ENCODE assay signal across 17 cellular contexts in the genomic region with DNA sequence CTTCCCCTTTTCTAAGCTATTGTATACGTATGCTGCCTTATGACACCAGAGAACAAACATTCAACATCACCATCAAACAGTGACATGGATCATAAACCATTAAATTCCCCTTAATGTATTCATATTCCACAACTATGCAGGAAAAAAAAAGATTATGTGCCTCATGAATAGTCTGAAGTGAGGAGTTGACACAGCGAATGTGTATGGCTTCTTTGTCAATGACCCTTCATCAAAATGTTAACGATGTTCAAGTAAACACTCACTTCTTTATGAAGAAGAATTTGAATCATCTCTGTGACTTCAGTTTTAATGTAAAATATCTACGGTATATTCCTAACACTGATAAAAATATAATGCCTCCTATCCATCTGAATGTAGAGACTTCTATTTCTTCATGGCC.
DNase-seq lines count a peak whose midpoint lies in the region; ATAC-seq lines count a peak whose summit lies in the region.
"Had no signal": no experiment of that assay in that cellular context is flagged by ENCODE, and none has a peak within 500 bp of the region (broad histone marks: within the 10 kb centered on the region; RNA-seq: fewer than 3 reads in every experiment).

No MANE protein-coding gene starts in this region.

- DNase-seq in NCI-H1092 treated with DMSO at 0.1 percent for 48 hours (lab: John Stamatoyannopoulos, UW) (peak; percentile 53), NCI-H1092 (lab: John Stamatoyannopoulos, UW) (no peak), NCI-H748 (lab: John Stamatoyannopoulos, UW; ENCODE audit: unreplicated experiment) (peak; percentile 35), NCI-H748 treated with DMSO at 0.1 percent for 48 hours (lab: John Stamatoyannopoulos, UW) (no peak), SHP77 (lab: John Stamatoyannopoulos, UW) (peak; percentile 17 to 19), iPS-NIHi11 (ENCODE audit: low spot score) (no peak)
- DNase-seq in activated CD4-positive, alpha-beta T cell treated with anti-CD3 and anti-CD28 coated beads for 1 hour = no peak
- DNase-seq: 8988T, COR-L47, KG1, NCI-H1694 treated with DMSO at 0.1 percent for 48 hours, NCI-H524, T-cell had no signal

- ATAC-seq in GM21825 (IDR thresholded peaks at IDR 0.05; ENCODE audit: unreplicated experiment) = no peak
- ATAC-seq: HepG2, Right ventricle myocardium inferior, SK-N-SH treated with all-trans-retinoic acid at 6 μM for 48 hours, T-cell had no signal

Comparison
In these comparisons a context has a peak if more than half of its experiments do, and no peak if none do; other contexts are left out.
1. DNase-seq: peak in NCI-H1092 treated with DMSO at 0.1 percent for 48 hours (single experiment), NCI-H748 (single experiment) and SHP77 (2 of 2); none in NCI-H1092 (single experiment), NCI-H748 treated with DMSO at 0.1 percent for 48 hours (single experiment), iPS-NIHi11 (single experiment) and activated CD4-positive, alpha-beta T cell treated with anti-CD3 and anti-CD28 coated beads for 1 hour (single experiment).